ENCODE assay signal across 20 cellular contexts in genomic region chr12:61188801-61189595, GRCh38.
"Had no signal": no experiment of that assay in that cellular context is flagged by ENCODE, and none has a peak within 500 bp of the region (broad histone marks: within the 10 kb centered on the region; RNA-seq: fewer than 3 reads in every experiment).

No MANE protein-coding gene starts in this region.

- H3K4me3 ChIP-seq: pancreas, spleen, vagina had no signal

- H3K27me3 ChIP-seq: pancreas, spleen, vagina had no signal

- ATAC-seq: activated CD8-positive, alpha-beta memory T cell treated with anti-CD3 and anti-CD28 coated beads, Interleukin-2, amount 10 ng/mL, durations not matched to agents 7 days and 5 days; activated T-helper 17 cell treated with anti-CD3 and anti-CD28 coated beads, Interleukin-2, amount 50 U/mL, for 72 hours; effector memory CD8-positive, alpha-beta T cell; left ventricle myocardium superior; naive thymus-derived CD4-positive, alpha-beta T cell; pancreas had no signal

- H3K36me3 ChIP-seq: pancreas, spleen, vagina had no signal

- DNase-seq: activated CD4-positive, alpha-beta memory T cell treated with anti-CD3 and anti-CD28 coated beads, Interleukin-2, amount 10 ng/mL, durations not matched to agents 7 days and 5 days; activated CD4-positive, alpha-beta T cell treated with anti-CD3 and anti-CD28 coated beads for 48 hours; activated CD4-positive, CD25-positive, alpha-beta regulatory T cell; activated CD8-positive, alpha-beta memory T cell treated with anti-CD3 and anti-CD28 coated beads, Interleukin-2, amount 10 ng/mL, durations not matched to agents 7 days and 5 days; activated naive CD4-positive, alpha-beta T cell; activated naive CD8-positive, alpha-beta T cell treated with anti-CD3 and anti-CD28 coated beads for 36 hours; amniotic stem cell; dermis blood vessel endothelial cell; effector memory CD8-positive, alpha-beta T cell; foreskin fibroblast; left ventricle myocardium superior; mesenchymal stem cell; naive thymus-derived CD4-positive, alpha-beta T cell; spleen; stimulated activated CD8-positive, alpha-beta memory T cell treated with anti-CD3 and anti-CD28 coated beads, Interleukin-4, amount 100 ng/mL, for 48 hours; stimulated activated naive CD4-positive, alpha-beta T cell; trophoblast cell had no signal

- FAIRE-seq: pancreas had no signal
